Comparison of ENCODE assay signal across 12 cellular contexts in the genomic region with DNA sequence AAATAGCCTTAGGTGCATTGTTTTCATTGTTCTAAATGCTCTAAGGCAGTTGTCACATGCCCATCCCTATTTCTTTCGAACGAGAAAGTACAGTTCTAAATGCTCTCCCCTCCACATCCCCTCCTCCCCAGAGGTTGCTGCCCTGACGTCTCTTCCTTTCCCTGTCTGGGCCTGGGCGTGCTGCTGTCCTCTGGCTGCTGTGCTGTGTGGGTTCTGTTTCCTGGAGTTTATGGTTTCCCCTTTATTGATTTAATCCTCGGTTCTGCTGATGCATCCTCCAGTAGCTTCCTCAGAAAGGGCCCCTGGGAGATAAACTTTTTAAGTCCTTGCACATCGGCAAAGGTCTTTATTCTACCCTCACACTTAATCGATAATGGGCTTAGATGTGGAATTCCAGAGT. TPM values are rescaled to one million over a fixed set of nuclear protein-coding genes. Genes with fewer than 3 reads are reported as not detected.
A peak's percentile ranks its signal among the peaks of the same experiment; 100 is the strongest.
DNase-seq lines count a peak whose midpoint lies in the region; ATAC-seq, FAIRE-seq and TF ChIP-seq lines count a peak whose summit lies in the region.
"Had no signal": no experiment of that assay in that cellular context is flagged by ENCODE, and none has a peak within 500 bp of the region (broad histone marks: within the 10 kb centered on the region; RNA-seq: fewer than 3 reads in every experiment).

No MANE protein-coding gene starts in this region.

- H3K9me3 ChIP-seq in DND-41 (ENCODE audit: insufficient read depth, low read length, severe bottlenecking) (no peaks in the 10 kb centered on the region), osteoblast (ENCODE audit: low read depth, low read length) (no peaks in the 10 kb centered on the region)
- H3K9me3 ChIP-seq: body of pancreas had no signal

- H3K27ac ChIP-seq in DND-41 (ENCODE audit: low read length) (no peak overlapping the region), epithelial cell of prostate (peak overlapping the region; percentile 62), osteoblast (ENCODE audit: low read depth, low read length) (peak overlapping the region; percentile 60)
- H3K27ac ChIP-seq: body of pancreas had no signal

- ATAC-seq in DND-41 (ENCODE audit: insufficient read depth, low read depth) (peak; percentile 85), HG03342 (IDR thresholded peaks at IDR 0.05; ENCODE audit: unreplicated experiment) (no peak)
- ATAC-seq: body of pancreas; stimulated activated memory B cell treated with anti-CD40 and anti-IgM and Interleukin-4, amounts not matched to agents 10 μg/mL and 1 μg/mL and 100 μg/mL, for 72 hours had no signal

- FAIRE-seq in GM12891 (lab: Jason Lieb, UNC), result no peak

- H2AFZ ChIP-seq in DND-41 (ENCODE audit: low read depth, low read length), result no peak overlapping the region
- H2AFZ ChIP-seq in osteoblast (ENCODE audit: low read length), result peak overlapping the region; percentile 73

- no peaks in the 10 kb centered on the region for H3K27me3 ChIP-seq in DND-41 (ENCODE audit: insufficient read depth, low read length, poor library complexity)
- no peaks in the 10 kb centered on the region for H3K27me3 ChIP-seq in osteoblast (ENCODE audit: insufficient read depth, low read length)
- H3K27me3 ChIP-seq: body of pancreas had no signal

- H3K36me3 ChIP-seq in DND-41 (ENCODE audit: insufficient read depth, low read length) (no peaks in the 10 kb centered on the region), osteoblast (ENCODE audit: insufficient read depth, low read length) (no peaks in the 10 kb centered on the region)

- no peaks in the 10 kb centered on the region for H3K79me2 ChIP-seq in DND-41 (ENCODE audit: insufficient read depth, low read length)
- peaks cover 10% of the 10 kb centered on the region for H3K79me2 ChIP-seq in osteoblast (ENCODE audit: insufficient read depth, low read length)

- no peak for TF ChIP-seq POLR2A in GM12891 (IDR thresholded peaks at IDR 0.05; ENCODE audit: low read depth, low read length)

- peak; percentile 39 for DNase-seq in DND-41
- peak; percentile 29 for DNase-seq in OCI-M1 (lab: John Stamatoyannopoulos, UW)
- DNase-seq in epithelial cell of prostate (ENCODE audit: low read depth, low spot score), result no peak
- peak; percentile 71 for DNase-seq in osteoblast (ENCODE audit: insufficient read length, low spot score, missing footprints)
- no peak for DNase-seq in GM12891 (ENCODE audit: insufficient read length, low spot score)
- no peak for DNase-seq in cerebellar cortex (ENCODE audit: low spot score)
- no peak for DNase-seq in effector CD8-positive, alpha-beta T cell (lab: John Stamatoyannopoulos, UW)
- DNase-seq: naive B cell, SHP77 had no signal

- no peak overlapping the region for H3K4me2 ChIP-seq in DND-41 (ENCODE audit: insufficient read depth, low read length)
- H3K4me2 ChIP-seq in osteoblast (ENCODE audit: insufficient read depth, low read length), result peak overlapping the region; percentile 76

- TF ChIP-seq CTCF in DND-41 (IDR thresholded peaks at IDR 0.05; ENCODE audit: borderline replicate concordance, extremely low read depth, low read length, poor library complexity, severe bottlenecking), result no peak
- TF ChIP-seq CTCF in osteoblast (IDR thresholded peaks at IDR 0.05; ENCODE audit: extremely low read depth, low read depth, low read length), result no peak

- no peak overlapping the region for H3K4me3 ChIP-seq in DND-41 (ENCODE audit: low read depth in 1 of 2, low read length in 2 of 2)
- H3K4me3 ChIP-seq in osteoblast (ENCODE audit: insufficient read depth, low read length), result peak overlapping the region; percentile 50
- H3K4me3 ChIP-seq: body of pancreas had no signal

- no peak overlapping the region for H3K9ac ChIP-seq in DND-41 (ENCODE audit: low read depth, low read length)

- peaks cover 8% of the 10 kb centered on the region; the same call in 1 of the 2 replicates for H4K20me1 ChIP-seq in DND-41 (ENCODE audit: insufficient read depth, low read length)
- H4K20me1 ChIP-seq in osteoblast (ENCODE audit: insufficient read depth, low read length), result peaks cover 6% of the 10 kb centered on the region

- H3K4me1 ChIP-seq in DND-41 (ENCODE audit: insufficient read depth, low read length) (peaks cover 10% of the 10 kb centered on the region), osteoblast (ENCODE audit: insufficient read depth, low read length) (peaks cover 27% of the 10 kb centered on the region)

TF ChIP-seq in GM12891, 5 proteins besides CTCF, POLR2A, EP300 and RAD21:
- TF ChIP-seq TAF1 (IDR thresholded peaks at IDR 0.05; ENCODE audit: low read depth, low read length) (no peak), POU2F2 (IDR thresholded peaks at IDR 0.05; ENCODE audit: low read depth, low read length) (no peak), POLR2AphosphoS5 (IDR thresholded peaks at IDR 0.05; ENCODE audit: low read depth, low read length) (no peak), PAX5 (IDR thresholded peaks at IDR 0.05; ENCODE audit: insufficient read depth, low read length, severe bottlenecking) (no peak), SPI1 (IDR thresholded peaks at IDR 0.05; ENCODE audit: low read depth, low read length) (no peak)
TF ChIP-seq in GM12891: peak in this region for 0.

RNA-seq across cellular contexts. Expression of a gene that starts 48.8 kb away (rescaled TPM):
- 5.4 and 8.0 TPM in 2 replicates for total RNA-seq in osteoblast
- polyA plus RNA-seq in GM12891 (2012; ENCODE audit: low read depth, missing spikeins), result not detected

Comparison
In these comparisons a context has a peak if more than half of its experiments do, and no peak if none do; other contexts are left out.
1. DNase-seq: peak in DND-41 (single experiment), OCI-M1 (single experiment) and osteoblast (single experiment); none in epithelial cell of prostate (single experiment), GM12891 (single experiment), cerebellar cortex (single experiment) and effector CD8-positive, alpha-beta T cell (single experiment).